Comparison of ENCODE assay signal across 1 cellular context in the genomic region with DNA sequence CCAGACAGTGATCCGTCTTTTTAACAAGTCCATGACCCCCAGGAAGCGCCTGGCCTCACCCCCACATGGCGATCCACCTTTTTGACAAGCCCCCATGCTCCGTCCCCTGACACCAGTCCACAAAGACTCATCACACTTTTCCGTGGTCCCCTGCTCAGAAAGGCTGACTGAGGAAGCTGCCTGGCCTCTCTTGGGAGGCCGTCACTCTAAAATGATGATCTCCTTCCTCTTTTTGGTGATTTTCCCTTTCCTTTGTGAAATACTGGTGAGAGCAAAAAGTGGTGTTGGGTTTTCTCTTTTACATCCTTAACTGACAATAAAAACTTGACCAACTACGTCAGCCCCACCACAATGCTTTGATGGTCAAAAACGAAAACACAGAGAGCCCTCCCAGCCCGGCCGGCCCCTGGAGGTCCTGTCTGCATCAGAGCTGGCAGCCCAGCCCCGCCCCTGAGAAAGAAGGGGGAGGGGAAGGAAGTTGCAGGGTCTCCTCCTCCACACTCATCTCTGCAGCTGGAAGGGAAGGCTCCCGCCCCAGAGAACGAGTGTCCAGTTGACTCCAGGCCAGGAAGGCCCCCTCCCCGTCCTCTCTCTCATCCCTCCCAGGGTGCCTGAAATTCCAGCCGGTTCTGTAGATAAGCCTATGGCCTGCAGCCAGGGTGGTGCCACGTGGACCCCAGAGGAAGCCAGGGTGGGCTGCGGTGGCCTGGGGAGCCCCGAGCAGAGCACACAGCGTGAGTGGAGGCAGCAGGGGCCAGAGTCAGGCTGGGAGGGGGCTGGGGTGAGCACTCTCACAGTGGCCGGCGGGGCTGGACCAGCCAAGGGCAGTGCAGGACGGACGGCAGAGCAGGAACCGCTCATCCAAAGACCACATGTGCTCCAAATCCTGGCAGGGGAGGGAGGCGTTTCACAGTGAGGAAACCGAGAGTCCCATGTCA.
A peak's percentile ranks its signal among the peaks of the same experiment; 100 is the strongest.
TF ChIP-seq lines count a peak whose summit lies in the region.

No MANE protein-coding gene starts in this region.

TF ChIP-seq in IMR-90, 13 proteins besides CTCF, POLR2A, EP300 and RAD21:
- TF ChIP-seq NFE2L2 (IDR thresholded peaks at IDR 0.05; ENCODE audit: low read depth, low read length): no peak
- no peak for TF ChIP-seq CHD1 (IDR thresholded peaks at IDR 0.05; ENCODE audit: low read depth, low read length)
- TF ChIP-seq MAFK (IDR thresholded peaks at IDR 0.05; ENCODE audit: low read depth, low read length): no peak
- no peak for TF ChIP-seq CEBPB (IDR thresholded peaks at IDR 0.05; ENCODE audit: low read depth, low read length)
- TF ChIP-seq FOS (IDR thresholded peaks at IDR 0.05; ENCODE audit: low read depth, low read length): no peak
- no peak for TF ChIP-seq RFX5 (IDR thresholded peaks at IDR 0.05; ENCODE audit: low read depth, low read length)
- TF ChIP-seq SMC3 (IDR thresholded peaks at IDR 0.05; ENCODE audit: low read depth, low read length): no peak; the same call in 1 of the 2 replicates
- peak; percentile 61; the same call in 1 of the 2 replicates for TF ChIP-seq MXI1 (IDR thresholded peaks at IDR 0.05; ENCODE audit: borderline replicate concordance, low read depth, low read length)
- TF ChIP-seq, protein P1, sequence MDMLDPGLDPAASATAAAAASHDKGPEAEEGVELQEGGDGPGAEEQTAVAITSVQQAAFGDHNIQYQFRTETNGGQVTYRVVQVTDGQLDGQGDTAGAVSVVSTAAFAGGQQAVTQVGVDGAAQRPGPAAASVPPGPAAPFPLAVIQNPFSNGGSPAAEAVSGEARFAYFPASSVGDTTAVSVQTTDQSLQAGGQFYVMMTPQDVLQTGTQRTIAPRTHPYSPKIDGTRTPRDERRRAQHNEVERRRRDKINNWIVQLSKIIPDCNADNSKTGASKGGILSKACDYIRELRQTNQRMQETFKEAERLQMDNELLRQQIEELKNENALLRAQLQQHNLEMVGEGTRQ (IDR thresholded peaks at IDR 0.05; ENCODE audit: low read depth, low read length): peak; percentile 21; the same call in 1 of the 2 replicates
- peak; percentile 78; the same call in 1 of the 2 replicates for TF ChIP-seq MAZ (IDR thresholded peaks at IDR 0.05; ENCODE audit: borderline replicate concordance, low read depth, low read length)
- TF ChIP-seq ELK1 (IDR thresholded peaks at IDR 0.05; ENCODE audit: borderline replicate concordance, low read depth, low read length): no peak
- no peak for TF ChIP-seq RCOR1 (IDR thresholded peaks at IDR 0.05; ENCODE audit: insufficient replicate concordance, low read length)
- no peak for TF ChIP-seq BHLHE40 (IDR thresholded peaks at IDR 0.05; ENCODE audit: low read depth, low read length)
